In the genomic region with DNA sequence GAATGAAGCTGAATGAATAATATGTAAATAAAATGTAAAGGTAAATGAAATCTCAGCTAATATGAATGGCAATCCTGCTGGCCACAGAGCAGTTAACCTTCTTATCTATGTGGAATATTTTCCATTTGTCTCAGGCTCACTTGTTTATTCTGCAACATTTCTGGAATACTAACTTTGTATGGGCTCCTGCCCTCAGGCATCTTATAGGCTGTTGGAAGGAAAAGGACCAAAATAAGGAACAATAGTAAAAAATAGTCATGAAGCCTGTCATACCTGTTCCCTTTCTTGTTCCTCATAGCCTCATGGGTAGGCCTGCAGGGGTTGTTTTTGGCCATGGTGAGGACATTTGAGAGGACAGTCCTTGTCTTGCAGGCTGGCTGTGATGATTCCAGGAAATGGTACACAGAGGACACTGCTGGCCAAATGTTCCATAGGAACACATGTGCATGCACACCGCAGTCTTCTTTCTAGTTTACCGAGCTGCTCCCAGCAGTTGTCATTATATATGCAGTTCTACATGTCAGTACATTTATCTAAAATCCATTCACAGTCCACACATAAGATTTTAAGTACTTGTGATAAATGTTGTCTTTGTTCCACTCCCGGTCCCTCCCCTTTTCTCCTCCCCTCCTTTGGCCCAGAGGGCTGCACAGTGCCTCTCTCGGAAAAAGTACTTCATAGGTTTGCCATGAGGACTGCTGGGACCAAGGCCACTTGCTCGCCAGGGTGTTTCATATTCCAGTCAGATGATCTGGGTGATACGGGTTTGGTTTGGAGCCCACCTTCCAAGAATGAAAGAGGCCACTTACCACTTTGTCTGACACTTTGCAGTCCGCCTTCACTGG, we compare ENCODE assay signal across 28 cellular contexts. TPM values are rescaled to one million over a fixed set of nuclear protein-coding genes. Genes with fewer than 3 reads are reported as not detected.
DNase-seq lines count a peak whose midpoint lies in the region; ATAC-seq, FAIRE-seq and TF ChIP-seq lines count a peak whose summit lies in the region.
"Had no signal": no experiment of that assay in that cellular context is flagged by ENCODE, and none has a peak within 500 bp of the region (broad histone marks: within the 10 kb centered on the region; RNA-seq: fewer than 3 reads in every experiment).

No MANE protein-coding gene starts in this region.

- CTCF ChIA-PET in HepG2 (lab: Yijun Ruan, JAX; ENCODE audit: low intra/inter-chr PET ratio, low total read pairs) = no interaction called here

- no peak overlapping the region for H2AFZ ChIP-seq in HepG2 (ENCODE audit: low read length)
- H2AFZ ChIP-seq: hepatocyte had no signal

- H3K36me3 ChIP-seq in HepG2 (replicated peaks in 1 of 2; ENCODE audit: control insufficient read depth in 1 of 2, insufficient read depth in 2 of 2, low read length in 2 of 2) (peaks cover 44 to 82% of the 10 kb centered on the region in 2 experiments), right lobe of liver (peaks cover 0 to 85% (median 33%) of the 10 kb centered on the region in 4 donors)

- BruUV-seq in HepG2 (replicated peaks; lab: Mats Ljungman, UMichigan) = TSS peak; percentile 2

- no peaks in the 10 kb centered on the region for H3K9me3 Mint-ChIP-seq in activated T-helper 17 cell treated with anti-CD3 and anti-CD28 coated beads, Interleukin-2, amount 50 U/mL, for 72 hours
- H3K9me3 Mint-ChIP-seq in naive thymus-derived CD8-positive, alpha-beta T cell = no peaks in the 10 kb centered on the region
- H3K9me3 Mint-ChIP-seq: activated CD4-positive, alpha-beta memory T cell treated with anti-CD3 and anti-CD28 coated beads, Interleukin-2, amount 10 ng/mL, durations not matched to agents 7 days and 5 days; activated naive CD4-positive, alpha-beta T cell treated with anti-CD3 and anti-CD28 coated beads, Interleukin-2, amount 10 ng/mL, durations not matched to agents 7 days and 5 days; CD14-positive monocyte; HFFc6; naive B cell had no signal

- H4K20me1 ChIP-seq in HepG2 (ENCODE audit: insufficient read depth, low read length) = no peaks in the 10 kb centered on the region

- POLR2A ChIA-PET in HepG2 (lab: Yijun Ruan, JAX) = no interaction called here
- POLR2A ChIA-PET in naive thymus-derived CD8-positive, alpha-beta T cell (lab: Charles Lee) = no interaction called here

- TF ChIP-seq EP300 in HepG2 (IDR thresholded peaks at IDR 0.05; ENCODE audit: low read depth in 2 of 2, low read length in 2 of 2) (no peak), HepG2 (CRISPR knock-in tag; IDR thresholded peaks at IDR 0.05; ENCODE audit: borderline replicate concordance) (no peak)

- H3K36me3 Mint-ChIP-seq in activated T-helper 17 cell treated with anti-CD3 and anti-CD28 coated beads, Interleukin-2, amount 50 U/mL, for 72 hours (ENCODE audit: low read depth) = peaks cover 89% of the 10 kb centered on the region
- peaks cover 0 to 83% (median 32%) of the 10 kb centered on the region in 3 donors for H3K36me3 Mint-ChIP-seq in naive thymus-derived CD8-positive, alpha-beta T cell

- no peak for TF ChIP-seq POLR2A in HepG2 (IDR thresholded peaks at IDR 0.05; ENCODE audit: insufficient read depth in 1 of 2, low read depth in 2 of 2, low read length in 2 of 2)
- no peak for TF ChIP-seq POLR2A in right lobe of liver (IDR thresholded peaks at IDR 0.05)

- TF ChIP-seq CTCF in HepG2 (CRISPR knock-in tag; IDR thresholded peaks at IDR 0.05) (no peak), right lobe of liver (IDR thresholded peaks at IDR 0.05) (no peak)

- intact Hi-C loops in HepG2 (cut with micrococcal nuclease; ENCODE audit: unreplicated experiment) = no loop called here
- intact Hi-C loops in right lobe of liver (cut with DNase I) = loop anchor here in 1 of 2 donors (10.0 kb wide), 1 partner anchor 164 kb away; no protein-coding TSS in a partner anchor

- no peaks in the 10 kb centered on the region for H3K9me3 ChIP-seq in HepG2 (ENCODE audit: low read length)
- no peaks in the 10 kb centered on the region for H3K9me3 ChIP-seq in right lobe of liver
- H3K9me3 ChIP-seq: ascending aorta, thyroid gland had no signal

- in situ Hi-C loops in HepG2 (cut with HindIII; ENCODE audit: extremely low pct_ligation_motif_present, low pct_unique_long_range_greater_than_20kb) = no loop called here

- H3K4me3 ChIP-seq in HepG2 (replicated peaks in 1 of 3; ENCODE audit: insufficient read depth in 1 of 3, low read depth in 2 of 3, low read length in 3 of 3) = no peak overlapping the region
- H3K4me3 ChIP-seq in right lobe of liver = no peak overlapping the region
- H3K4me3 ChIP-seq: ascending aorta, hepatocyte, thyroid gland had no signal

- H3K4me1 Mint-ChIP-seq in activated T-helper 17 cell treated with anti-CD3 and anti-CD28 coated beads, Interleukin-2, amount 50 U/mL, for 72 hours = peaks cover 17% of the 10 kb centered on the region
- H3K4me1 Mint-ChIP-seq in naive thymus-derived CD8-positive, alpha-beta T cell = peaks cover 11 to 27% (median 21%) of the 10 kb centered on the region in 4 donors
- H3K4me1 Mint-ChIP-seq: CD14-positive monocyte had no signal

- H3K27ac ChIP-seq in HepG2 (ENCODE audit: extremely low read length, insufficient read depth, low read length) (no peak overlapping the region), right lobe of liver (no peak overlapping the region)
- H3K27ac ChIP-seq: ascending aorta, epithelial cell of prostate, hepatocyte, thyroid gland, WERI-Rb-1 had no signal

- no peak for TF ChIP-seq RAD21 in HepG2 (CRISPR knock-in tag; IDR thresholded peaks at IDR 0.05)

- FAIRE-seq in HepG2 (lab: Jason Lieb, UNC) = no peak

- H3K27ac Mint-ChIP-seq in activated T-helper 17 cell treated with anti-CD3 and anti-CD28 coated beads, Interleukin-2, amount 50 U/mL, for 72 hours = peak overlapping the region; percentile 79
- H3K27ac Mint-ChIP-seq in naive thymus-derived CD8-positive, alpha-beta T cell = peak overlapping the region in 6 of 10 donors; percentile 3 to 83 (median 20)
- H3K27ac Mint-ChIP-seq: activated CD4-positive, alpha-beta memory T cell treated with anti-CD3 and anti-CD28 coated beads, Interleukin-2, amount 10 ng/mL, durations not matched to agents 7 days and 5 days; HFFc6 had no signal

- H3K27me3 ChIP-seq in HepG2 (ENCODE audit: control insufficient read depth in 1 of 2, insufficient read depth in 2 of 2, low read length in 2 of 2) (no peaks in the 10 kb centered on the region), right lobe of liver (no peaks in the 10 kb centered on the region)
- H3K27me3 ChIP-seq: ascending aorta, hepatocyte, thyroid gland had no signal

- H3K4me1 ChIP-seq in HepG2 (ENCODE audit: insufficient read depth, low read length) (peaks cover 2% of the 10 kb centered on the region), right lobe of liver (peaks cover 0 to 2% (median 0%) of the 10 kb centered on the region in 4 donors)
- H3K4me1 ChIP-seq: ascending aorta, thyroid gland had no signal

- H3K4me2 ChIP-seq in HepG2 (ENCODE audit: low read depth, low read length) = no peak overlapping the region
- H3K4me2 ChIP-seq: hepatocyte had no signal

- H3K4me3 Mint-ChIP-seq in activated T-helper 17 cell treated with anti-CD3 and anti-CD28 coated beads, Interleukin-2, amount 50 U/mL, for 72 hours = no peak overlapping the region
- H3K4me3 Mint-ChIP-seq in naive thymus-derived CD8-positive, alpha-beta T cell = no peak overlapping the region
- H3K4me3 Mint-ChIP-seq: activated CD4-positive, alpha-beta memory T cell treated with anti-CD3 and anti-CD28 coated beads, Interleukin-2, amount 10 ng/mL, durations not matched to agents 7 days and 5 days; activated naive CD4-positive, alpha-beta T cell treated with anti-CD3 and anti-CD28 coated beads, Interleukin-2, amount 10 ng/mL, durations not matched to agents 7 days and 5 days; CD14-positive monocyte; HFFc6; naive B cell had no signal

- no peaks in the 10 kb centered on the region for H3K27me3 Mint-ChIP-seq in activated T-helper 17 cell treated with anti-CD3 and anti-CD28 coated beads, Interleukin-2, amount 50 U/mL, for 72 hours
- H3K27me3 Mint-ChIP-seq in naive thymus-derived CD8-positive, alpha-beta T cell = no peaks in the 10 kb centered on the region
- H3K27me3 Mint-ChIP-seq: activated CD4-positive, alpha-beta memory T cell treated with anti-CD3 and anti-CD28 coated beads, Interleukin-2, amount 10 ng/mL, durations not matched to agents 7 days and 5 days; activated naive CD4-positive, alpha-beta T cell treated with anti-CD3 and anti-CD28 coated beads, Interleukin-2, amount 10 ng/mL, durations not matched to agents 7 days and 5 days; naive B cell had no signal

- DNase-seq in HepG2 (ENCODE audit: low spot score) = no peak
- DNase-seq in right lobe of liver = no peak
- no peak for DNase-seq in naive thymus-derived CD8-positive, alpha-beta T cell
- DNase-seq in activated CD8-positive, alpha-beta memory T cell treated with anti-CD3 and anti-CD28 coated beads, Interleukin-2, amount 50 U/mL, for 4 hours = no peak
- DNase-seq in DMS53 (lab: John Stamatoyannopoulos, UW) = no peak
- DNase-seq: activated CD4-positive, alpha-beta memory T cell treated with anti-CD3 and anti-CD28 coated beads, Interleukin-2, amount 10 ng/mL, durations not matched to agents 7 days and 5 days; activated naive CD4-positive, alpha-beta T cell treated with anti-CD3 and anti-CD28 coated beads, Interleukin-2, amount 10 ng/mL, durations not matched to agents 7 days and 5 days; cerebellar nuclear complex; HFFc6; KBM-7; MM.1S; naive B cell; NCI-H1417; NCI-H2081; NCI-H446; NCI-H82; occipital lobe; retina; stimulated activated CD4-positive, alpha-beta T cell treated with anti-CD3 and anti-CD28 coated beads, Interleukin-4, amount 100 ng/mL, for 24 hours; stimulated activated naive CD4-positive, alpha-beta T cell; thyroid gland; WERI-Rb-1 had no signal

- ATAC-seq in HepG2 = no peak
- ATAC-seq in right lobe of liver = no peak
- ATAC-seq in activated T-helper 17 cell treated with anti-CD3 and anti-CD28 coated beads, Interleukin-2, amount 50 U/mL, for 72 hours (replicated peaks) = no peak
- ATAC-seq in naive thymus-derived CD8-positive, alpha-beta T cell = no peak
- ATAC-seq in HG03457 (IDR thresholded peaks at IDR 0.05; ENCODE audit: unreplicated experiment) = no peak

- 95% methylated on average over 6 of the region's 7 CpGs for WGBS in HepG2 (ENCODE audit: low lambda C conversion rate)
- WGBS in right lobe of liver (ENCODE audit: insufficient coverage, low coverage, low lambda C conversion rate, missing lambda C conversion rate) = 90% methylated on average over 5 of the region's 7 CpGs

- H3K79me2 ChIP-seq in HepG2 (ENCODE audit: insufficient read depth, low read length) = no peaks in the 10 kb centered on the region
- H3K79me2 ChIP-seq: hepatocyte had no signal

- no peak overlapping the region for H3K9ac ChIP-seq in HepG2 (ENCODE audit: insufficient read depth, low read depth, low read length)

RNA-seq across cellular contexts. Expression of a gene that starts 15.2 kb away (rescaled TPM):
- total RNA-seq in HepG2 (2016; rRNA removed; fragmentation: Illumina TruSeq; extraction: Trizol) (0.02 TPM in 1 of 2 replicates, not detected in the other), right lobe of liver (under 1 TPM; 0.12 to 0.23 (median 0.15) TPM)
- not detected in 2 replicates for total RNA-seq in HepG2 (2016; cell fraction: cytosol; rRNA removed; fragmentation: Illumina TruSeq; extraction: Trizol; ENCODE audit: low read depth)
- not detected in 2 replicates for total RNA-seq in HepG2 (2016; cell fraction: insoluble cytoplasmic fraction; rRNA removed; fragmentation: Illumina TruSeq; extraction: Trizol)
- not detected in 2 replicates for total RNA-seq in HepG2 (2016; cell fraction: membrane; rRNA removed; fragmentation: Illumina TruSeq; extraction: Trizol)
- total RNA-seq in HepG2 (2016; cell fraction: nucleus; rRNA removed; fragmentation: Illumina TruSeq; extraction: Trizol) = not detected in 2 replicates
- polyA plus RNA-seq in HepG2 (2011; rRNA removed) = 0.03 and 0.09 TPM in 2 replicates
- 0.03 and 0.05 TPM in 2 replicates for polyA plus RNA-seq in HepG2 (2011; cell fraction: cytosol; rRNA removed)
- 0.40 and 0.48 TPM in 2 replicates for polyA plus RNA-seq in HepG2 (2011; cell fraction: nucleus; rRNA removed)
- 0.04 and 0.12 TPM in 2 replicates for polyA plus RNA-seq in HepG2 (2012)
- polyA plus RNA-seq in HepG2 (2016; cell fraction: cytosol; fragmentation: Illumina TruSeq; extraction: Trizol; ENCODE audit: low read depth) = not detected in 2 replicates
- not detected in 2 replicates for polyA plus RNA-seq in HepG2 (2016; cell fraction: insoluble cytoplasmic fraction; fragmentation: Illumina TruSeq; extraction: Trizol; ENCODE audit: low read depth)
- polyA plus RNA-seq in HepG2 (2016; cell fraction: membrane; fragmentation: Illumina TruSeq; extraction: Trizol; ENCODE audit: low read depth) = 0.06 TPM in 1 of 2 replicates, not detected in the other
- 0.19 and 0.45 TPM in 2 replicates for polyA plus RNA-seq in HepG2 (2016; cell fraction: nucleus; fragmentation: Illumina TruSeq; extraction: Trizol; ENCODE audit: insufficient read depth, low read depth)
- 0.08 and 0.12 TPM in 2 replicates for polyA minus RNA-seq in HepG2 (2011; rRNA and poly(A)+ RNA removed; ENCODE audit: low replicate concordance)
- not detected in 2 replicates for polyA minus RNA-seq in HepG2 (2011; cell fraction: cytosol; rRNA and poly(A)+ RNA removed)
- not detected in 2 replicates for polyA minus RNA-seq in HepG2 (2011; cell fraction: nucleus; rRNA and poly(A)+ RNA removed)
- total RNA-seq in activated T-helper 17 cell treated with anti-CD3 and anti-CD28 coated beads, Interleukin-2, amount 50 U/mL, for 72 hours = 1 to 10 TPM in 1 of 2 donors, under 1 TPM in 1; 0.45 to 1.5 TPM
- total RNA-seq in naive thymus-derived CD8-positive, alpha-beta T cell = under 1 TPM; 0.18 to 0.25 TPM
- under 1 TPM; 0.08 to 0.17 (median 0.08) TPM for polyA plus RNA-seq in naive thymus-derived CD8-positive, alpha-beta T cell
- total RNA-seq: hepatocyte had no signal
- polyA plus RNA-seq: CD14-positive monocyte, hepatocyte had no signal
